Comparison of ENCODE assay signal across 19 cellular contexts in the genomic region with DNA sequence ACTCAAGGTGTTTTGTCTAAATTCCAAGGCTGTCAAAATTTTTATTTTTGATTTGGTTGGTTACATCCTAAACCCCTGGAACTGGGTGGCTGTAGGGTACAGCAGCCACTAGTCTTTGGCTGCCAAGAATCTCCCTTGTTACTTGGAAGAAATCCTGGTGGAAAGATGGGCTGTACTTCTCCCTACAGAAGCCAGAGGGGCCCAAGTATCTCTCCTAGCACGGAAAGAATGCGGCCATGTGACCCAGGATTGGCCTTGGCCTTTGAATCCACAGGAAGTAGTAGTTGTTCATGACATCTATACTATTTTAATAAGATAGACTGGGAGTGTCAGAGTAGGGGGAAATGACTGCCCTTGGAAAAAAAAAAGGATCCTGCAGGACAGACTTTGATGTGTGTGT. TPM values are rescaled to one million over a fixed set of nuclear protein-coding genes. Genes with fewer than 3 reads are reported as not detected.
DNase-seq lines count a peak whose midpoint lies in the region; ATAC-seq, FAIRE-seq and TF ChIP-seq lines count a peak whose summit lies in the region.
"Had no signal": no experiment of that assay in that cellular context is flagged by ENCODE, and none has a peak within 500 bp of the region (broad histone marks: within the 10 kb centered on the region; RNA-seq: fewer than 3 reads in every experiment).

No MANE protein-coding gene starts in this region.

- H3K27ac ChIP-seq in A549 (peak overlapping the region in 1 of 2 experiments; percentile 32; a peak in 2 of 6 replicates), iPS DF 6.9 (ENCODE audit: low read length) (no peak overlapping the region)
- H3K27ac ChIP-seq: ascending aorta, upper lobe of right lung had no signal

- H3K27me3 ChIP-seq in iPS DF 6.9 (ENCODE audit: control insufficient read depth, insufficient read depth, low read length) (no peaks in the 10 kb centered on the region), H7 (ENCODE audit: control insufficient read depth, insufficient read depth, low read length) (no peaks in the 10 kb centered on the region; the same call in 1 of the 2 replicates)
- H3K27me3 ChIP-seq: ascending aorta, esophagus squamous epithelium, upper lobe of right lung had no signal

- H3K4me3 Mint-ChIP-seq in activated T-cell treated with anti-CD3 and anti-CD28 coated beads, Interleukin-2, amount 50 U/mL, for 24 hours = no peak overlapping the region
- H3K4me3 Mint-ChIP-seq: dendritic cell treated with granulocyte-macrophage colony-stimulating factor and Interleukin-4, amounts not matched to agents 40 ng/mL and 50 ng/mL, for 4 days; naive B cell; T-helper 2 cell treated with Interferon-gamma antibody and Interleukin-4, amounts not matched to agents 5 μg/mL and 100 μg/mL, for 36 hours had no signal

- no peak for TF ChIP-seq EP300 in A549 (IDR thresholded peaks at IDR 0.05)

- no peak overlapping the region for H3K27ac Mint-ChIP-seq in activated T-cell treated with anti-CD3 and anti-CD28 coated beads, Interleukin-2, amount 50 U/mL, for 24 hours
- H3K27ac Mint-ChIP-seq: dendritic cell treated with granulocyte-macrophage colony-stimulating factor and Interleukin-4, amounts not matched to agents 40 ng/mL and 50 ng/mL, for 4 days; naive B cell; T-helper 2 cell treated with Interferon-gamma antibody and Interleukin-4, amounts not matched to agents 5 μg/mL and 100 μg/mL, for 36 hours had no signal

- CTCF ChIA-PET in A549 (lab: Yijun Ruan, JAX) = no interaction called here

- in situ Hi-C loops in astrocyte of the cerebellum (cut with HindIII; ENCODE audit: low sequenced_read_pairs) = no loop called here

- H3K27me3 Mint-ChIP-seq in activated T-cell treated with anti-CD3 and anti-CD28 coated beads, Interleukin-2, amount 50 U/mL, for 24 hours = peaks cover 24% of the 10 kb centered on the region
- H3K27me3 Mint-ChIP-seq: dendritic cell treated with granulocyte-macrophage colony-stimulating factor and Interleukin-4, amounts not matched to agents 40 ng/mL and 50 ng/mL, for 4 days had no signal

- H3K9me3 Mint-ChIP-seq in activated T-cell treated with anti-CD3 and anti-CD28 coated beads, Interleukin-2, amount 50 U/mL, for 24 hours = no peaks in the 10 kb centered on the region

- no peak overlapping the region for H3K4me3 ChIP-seq in A549
- no peak overlapping the region for H3K4me3 ChIP-seq in astrocyte of the cerebellum (ENCODE audit: low read depth, low read length)
- H3K4me3 ChIP-seq in iPS DF 6.9 (ENCODE audit: low read length) = no peak overlapping the region
- H3K4me3 ChIP-seq in H7 (ENCODE audit: insufficient read depth, low read depth, low read length) = no peak overlapping the region
- H3K4me3 ChIP-seq: ascending aorta, esophagus squamous epithelium, upper lobe of right lung had no signal

- H3K4me1 Mint-ChIP-seq in activated T-cell treated with anti-CD3 and anti-CD28 coated beads, Interleukin-2, amount 50 U/mL, for 24 hours (ENCODE audit: low read depth) = no peaks in the 10 kb centered on the region
- H3K4me1 Mint-ChIP-seq: naive B cell had no signal

- H3K9me3 ChIP-seq in A549 (0 out of 3 replicates have a peak, but pooled peaks cover 7% of the 10 kb centered on the region), iPS DF 6.9 (ENCODE audit: control insufficient read depth, insufficient read depth, low read length) (no peaks in the 10 kb centered on the region; the same call in 1 of the 2 replicates)
- H3K9me3 ChIP-seq: ascending aorta, esophagus squamous epithelium, upper lobe of right lung had no signal

- FAIRE-seq in A549 (lab: Jason Lieb, UNC) = no peak

- H3K4me1 ChIP-seq in A549 (peaks cover 54% of the 10 kb centered on the region), iPS DF 6.9 (ENCODE audit: control insufficient read depth, insufficient read depth, low read length) (no peaks in the 10 kb centered on the region)
- H3K4me1 ChIP-seq: ascending aorta, upper lobe of right lung had no signal

- no peak for TF ChIP-seq CTCF in A549 (IDR thresholded peaks at IDR 0.05)
- peak; percentile 9 for TF ChIP-seq CTCF in astrocyte of the cerebellum (IDR thresholded peaks at IDR 0.05; ENCODE audit: low read depth, low read length, missing control alignments)

- TF ChIP-seq RAD21 in A549 (conservative IDR thresholded peaks at IDR 0.05 in 1 of 2, IDR thresholded peaks at IDR 0.05 in 1 of 2) = no peak; a peak in 1 of 5 replicates

- H3K36me3 Mint-ChIP-seq in activated T-cell treated with anti-CD3 and anti-CD28 coated beads, Interleukin-2, amount 50 U/mL, for 24 hours (ENCODE audit: low read depth) = no peaks in the 10 kb centered on the region

- DNase-seq in A549 (ENCODE audit: low read depth in 1 of 2, low spot score in 1 of 2) (peak in 1 of 2 experiments; percentile 29), HK-2 (ENCODE audit: unreplicated experiment) (peak; percentile 25), astrocyte of the cerebellum (ENCODE audit: low read depth) (no peak), iPS DF 6.9 (ENCODE audit: low read depth, low spot score) (peak; percentile 25), H7 (no peak), DMS114 treated with DMSO at 0.1 percent for 48 hours (lab: John Stamatoyannopoulos, UW; ENCODE audit: unreplicated experiment) (no peak)
- DNase-seq in activated T-cell treated with anti-CD3 and anti-CD28 coated beads, Interleukin-2, amount 50 U/mL, for 24 hours = no peak
- DNase-seq: activated CD4-positive, CD25-positive, alpha-beta regulatory T cell treated with anti-CD3 and anti-CD28 coated beads, Interleukin-2, amount 50 U/mL, for 72 hours; activated gamma-delta T cell treated with Interleukin-2 at 50 U/mL for 16 hours; esophagus squamous epithelium; MM.1S; naive B cell; posterior cingulate gyrus; stimulated activated naive CD4-positive, alpha-beta T cell treated with Interleukin-2 at 50 U/mL for 16 hours; upper lobe of right lung had no signal

- ATAC-seq in A549 (peak; percentile 45 to 74; a peak in 3 of 6 replicates), GM21447 (IDR thresholded peaks at IDR 0.05; ENCODE audit: unreplicated experiment) (no peak)
- ATAC-seq: upper lobe of right lung had no signal

- no peak for TF ChIP-seq POLR2A in A549 (IDR thresholded peaks at IDR 0.05; ENCODE audit: low read length)

- WGBS in A549 (ENCODE audit: missing lambda C conversion rate) = 44% methylated on average over 2 of the region's 2 CpGs
- WGBS in iPS DF 6.9 (ENCODE audit: insufficient coverage, insufficient read length) = no CpG with 5 or more reads among the region's 2 CpGs

- POLR2A ChIA-PET in A549 (lab: Yijun Ruan, JAX) = no interaction called here

- H3K36me3 ChIP-seq in iPS DF 6.9 (ENCODE audit: control insufficient read depth, insufficient read depth, low read length) (no peaks in the 10 kb centered on the region; the same call in 1 of the 2 replicates), H7 (replicated peaks; ENCODE audit: control insufficient read depth, insufficient read depth, low read length) (no peaks in the 10 kb centered on the region)
- H3K36me3 ChIP-seq: ascending aorta, esophagus squamous epithelium, upper lobe of right lung had no signal

- H3K4me2 ChIP-seq in A549 = peak overlapping the region; percentile 43

TF ChIP-seq in A549, 52 proteins besides CTCF, POLR2A, EP300 and RAD21:
- TF ChIP-seq, protein P1, sequence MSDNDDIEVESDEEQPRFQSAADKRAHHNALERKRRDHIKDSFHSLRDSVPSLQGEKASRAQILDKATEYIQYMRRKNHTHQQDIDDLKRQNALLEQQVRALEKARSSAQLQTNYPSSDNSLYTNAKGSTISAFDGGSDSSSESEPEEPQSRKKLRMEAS (IDR thresholded peaks at IDR 0.05) = no peak
- TF ChIP-seq EHF (CRISPR knock-in tag; IDR thresholded peaks at IDR 0.05) = no peak

RNA-seq across cellular contexts. Expression of gene MYO3B, which starts 54.4 kb away (rescaled TPM):
- 0.01 TPM in 1 of 2 replicates, not detected in the other for polyA plus RNA-seq in A549 (2011; rRNA removed)
- polyA plus RNA-seq in A549 (2012; cell fraction: cytosol; rRNA removed) = not detected in 2 replicates
- polyA plus RNA-seq in A549 (2012; cell fraction: nucleus; rRNA removed) = not detected in 2 replicates
- not detected in 3 replicates for polyA plus RNA-seq in A549 (2017; fragmentation: RNase III; extraction: RNeasy Plus Mini Kit Qiagen cat#74134 plus additional on column Dnase treatment)
- 0.04 TPM in 1 of 2 replicates, not detected in the other for polyA minus RNA-seq in A549 (2011; rRNA and poly(A)+ RNA removed)
- total RNA-seq in H7 (2014; rRNA removed; shearing (Covaris generic)) = 0.35 and 0.41 TPM in 2 replicates
- total RNA-seq: ascending aorta had no signal

Comparison
In these comparisons a context has a peak if more than half of its experiments do, and no peak if none do; other contexts are left out.
1. DNase-seq: peak in HK-2 (single experiment) and iPS DF 6.9 (single experiment); none in astrocyte of the cerebellum (single experiment), H7 (single experiment), activated T-cell treated with anti-CD3 and anti-CD28 coated beads, Interleukin-2, amount 50 U/mL, for 24 hours (single experiment) and DMS114 treated with DMSO at 0.1 percent for 48 hours (single experiment).